ENCODE assay signal across 8 cellular contexts in genomic region chr2:151637284-151637781, GRCh38.
A peak's percentile ranks its signal among the peaks of the same experiment; 100 is the strongest.
DNase-seq lines count a peak whose midpoint lies in the region; ATAC-seq and FAIRE-seq lines count a peak whose summit lies in the region.

No MANE protein-coding gene starts in this region.

- no peak for FAIRE-seq in urothelium cell line (lab: Jason Lieb, UNC)

- peaks cover 3 to 13% (median 6%) of the 10 kb centered on the region in 3 donors for H3K36me3 Mint-ChIP-seq in immature natural killer cell

- ATAC-seq in HG03342 (IDR thresholded peaks at IDR 0.05; ENCODE audit: unreplicated experiment): peak; percentile 63

- H3K4me3 Mint-ChIP-seq in immature natural killer cell: peak overlapping the region; percentile 72 to 87 (median 83)

- H3K27ac Mint-ChIP-seq in immature natural killer cell: peak overlapping the region; percentile 88 to 94 (median 91)

- peaks cover 0 to 4% (median 4%) of the 10 kb centered on the region in 3 donors for H3K27me3 Mint-ChIP-seq in immature natural killer cell (ENCODE audit: low read depth in 3 of 3)

- peaks cover 70 to 79% of the 10 kb centered on the region in 2 donors for H3K4me1 Mint-ChIP-seq in immature natural killer cell

- peaks cover 0 to 8% (median 3%) of the 10 kb centered on the region in 6 donors for H3K9me3 Mint-ChIP-seq in immature natural killer cell

- DNase-seq in GM19238 (ENCODE audit: insufficient read length, low spot score) (peak; percentile 7), immature natural killer cell (peak; percentile 65 to 72 (median 70)), amniotic stem cell (lab: John Stamatoyannopoulos, UW) (no peak), urothelium cell line (ENCODE audit: low spot score) (no peak), A172 (ENCODE audit: low spot score) (no peak)
- DNase-seq in activated CD4-positive, alpha-beta T cell treated with anti-CD3 and anti-CD28 coated beads for 4 hours: peak; percentile 53 to 57
- peak; percentile 10 to 24 for DNase-seq in stimulated activated CD8-positive, alpha-beta memory T cell treated with anti-CD3 and anti-CD28 coated beads, Interleukin-7, amount 100 ng/mL, for 48 hours (ENCODE audit: extremely low read depth in 1 of 2, low read depth in 1 of 2)

Comparison
In these comparisons a context has a peak if more than half of its experiments do, and no peak if none do; other contexts are left out.
1. DNase-seq: peak in GM19238 (single experiment), activated CD4-positive, alpha-beta T cell treated with anti-CD3 and anti-CD28 coated beads for 4 hours (2 of 2), immature natural killer cell (3 of 3) and stimulated activated CD8-positive, alpha-beta memory T cell treated with anti-CD3 and anti-CD28 coated beads, Interleukin-7, amount 100 ng/mL, for 48 hours (2 of 2); none in amniotic stem cell (single experiment), urothelium cell line (single experiment) and A172 (single experiment).